Comparison of ENCODE assay signal across 22 cellular contexts in genomic region chr6:13474360-13474759, GRCh38. TPM values are rescaled to one million over a fixed set of nuclear protein-coding genes. Genes with fewer than 3 reads are reported as not detected.
DNase-seq lines count a peak whose midpoint lies in the region; ATAC-seq, FAIRE-seq and TF ChIP-seq lines count a peak whose summit lies in the region.
"Had no signal": no experiment of that assay in that cellular context is flagged by ENCODE, and none has a peak within 500 bp of the region (broad histone marks: within the 10 kb centered on the region; RNA-seq: fewer than 3 reads in every experiment).

No MANE protein-coding gene starts in this region.

- no peaks in the 10 kb centered on the region for H4K20me1 ChIP-seq in GM23248 (ENCODE audit: insufficient read depth)
- no peaks in the 10 kb centered on the region for H4K20me1 ChIP-seq in GM12878 (ENCODE audit: control insufficient read depth, insufficient read depth)

- no peaks in the 10 kb centered on the region for H3K36me3 ChIP-seq in GM23248 (ENCODE audit: low read depth)
- H3K36me3 ChIP-seq in GM12878 (ENCODE audit: control insufficient read depth in 2 of 2, insufficient read depth in 2 of 2, low read length in 1 of 2): peaks cover 9 to 17% of the 10 kb centered on the region in 2 experiments
- H3K36me3 ChIP-seq in A673 (ENCODE audit: insufficient read depth, low read length, poor library complexity, severe bottlenecking): no peaks in the 10 kb centered on the region
- H3K36me3 ChIP-seq in mucosa of descending colon (ENCODE audit: low read depth): no peaks in the 10 kb centered on the region
- H3K36me3 ChIP-seq: SJCRH30 had no signal

- no peaks in the 10 kb centered on the region for H3K27me3 ChIP-seq in GM23248 (replicated peaks; ENCODE audit: insufficient read depth)
- no peaks in the 10 kb centered on the region for H3K27me3 ChIP-seq in GM12878 (replicated peaks in 1 of 2; ENCODE audit: control insufficient read depth in 2 of 2, insufficient read depth in 2 of 2, low read length in 1 of 2)
- no peaks in the 10 kb centered on the region for H3K27me3 ChIP-seq in A673 (replicated peaks; ENCODE audit: insufficient read depth, low read depth, low read length, poor library complexity)
- H3K27me3 ChIP-seq: SJCRH30, spleen had no signal

- ATAC-seq in A549: peak; percentile 43 to 67; a peak in 5 of 6 replicates
- ATAC-seq in GM12878: no peak
- no peak for ATAC-seq in mucosa of descending colon
- ATAC-seq in GM21528 (IDR thresholded peaks at IDR 0.05; ENCODE audit: low FRiP score, unreplicated experiment): no peak
- ATAC-seq: activated T-cell treated with anti-CD3 and anti-CD28 coated beads, Interleukin-2, amount 50 U/mL, for 72 hours; WTC11 had no signal

- BruUV-seq in GM12878 (replicated peaks; lab: Mats Ljungman, UMichigan) (no TSS peak), A673 (replicated peaks; lab: Mats Ljungman, UMichigan) (no TSS peak)

- no peak for TF ChIP-seq RAD21 in A549 (conservative IDR thresholded peaks at IDR 0.05 in 1 of 2, IDR thresholded peaks at IDR 0.05 in 1 of 2)
- no peak for TF ChIP-seq RAD21 in GM12878 (IDR thresholded peaks at IDR 0.05; ENCODE audit: insufficient read depth, low read depth, low read length)

- RAD21 ChIA-PET in GM12878 (lab: Charles Lee; ENCODE audit: unreplicated experiment): interaction anchor here (0.8 to 1.2 kb wide), 3 partner anchors 11 to 28 kb away, joined by 3 to 4 read pairs (median 3); no protein-coding TSS in a partner anchor

- H3K27ac ChIP-seq in A549 (peak overlapping the region; percentile 9 to 61; a peak in 2 of 6 replicates), GM23248 (no peak overlapping the region), GM12878 (ENCODE audit: control insufficient read depth, insufficient read depth) (peak overlapping the region; percentile 9; the same call in 1 of the 2 replicates), A673 (ENCODE audit: low read depth, low read length, poor library complexity, severe bottlenecking) (no peak overlapping the region)
- H3K27ac ChIP-seq: SJCRH30 had no signal

- H3K9me3 ChIP-seq in A549: no peaks in the 10 kb centered on the region
- no peaks in the 10 kb centered on the region for H3K9me3 ChIP-seq in GM23248 (ENCODE audit: low read depth)
- H3K9me3 ChIP-seq in GM12878 (replicated peaks; ENCODE audit: control insufficient read depth, insufficient read depth, low read length): peaks cover 5% of the 10 kb centered on the region; the same call in 2 of the 3 replicates
- no peaks in the 10 kb centered on the region for H3K9me3 ChIP-seq in A673 (ENCODE audit: low read depth, low read length, poor library complexity, severe bottlenecking)
- no peaks in the 10 kb centered on the region for H3K9me3 ChIP-seq in mucosa of descending colon
- H3K9me3 ChIP-seq: SJCRH30, spleen had no signal

- TF ChIP-seq POLR2A in A549 (IDR thresholded peaks at IDR 0.05; ENCODE audit: low read length): no peak
- TF ChIP-seq POLR2A in GM12878 (IDR thresholded peaks at IDR 0.05; ENCODE audit: low read depth, low read length): no peak
- TF ChIP-seq POLR2A in GM12891 (IDR thresholded peaks at IDR 0.05; ENCODE audit: low read depth, low read length): no peak

- no peaks in the 10 kb centered on the region for H3K9me2 ChIP-seq in GM23248 (ENCODE audit: insufficient read depth)

- no peak overlapping the region for H2AFZ ChIP-seq in GM23248
- H2AFZ ChIP-seq in GM12878 (ENCODE audit: control insufficient read depth, low read depth, low read length): no peak overlapping the region

- DNase-seq in A549 (ENCODE audit: low read depth in 1 of 2, low spot score in 1 of 2): peak; percentile 20 to 31
- DNase-seq in GM23248: peak; percentile 51
- DNase-seq in GM12878 (ENCODE audit: low read depth, low spot score): no peak
- DNase-seq in iris pigment epithelial cell (ENCODE audit: low read depth): peak; percentile 55
- no peak for DNase-seq in A673 (ENCODE audit: low spot score)
- DNase-seq in mucosa of descending colon: no peak
- no peak for DNase-seq in GM12891 (ENCODE audit: insufficient read length, low spot score)
- DNase-seq: activated naive CD4-positive, alpha-beta T cell treated with anti-CD3 and anti-CD28 coated beads, Interleukin-2, amount 50 U/mL, for 16 hours; activated T-cell treated with anti-CD3 and anti-CD28 coated beads, Interleukin-2, amount 50 U/mL, for 72 hours; CD8-positive, alpha-beta memory T cell; DMS79; foreskin melanocyte; kidney glomerular epithelial cell; NCI-H1092; NCI-H510A; SJCRH30; spleen; stimulated activated CD4-positive, alpha-beta T cell treated with anti-CD3 and anti-CD28 coated beads, Interleukin-4, amount 100 ng/mL, for 4 hours; T-helper 2 cell had no signal

- no peak for TF ChIP-seq CTCF in A549 (IDR thresholded peaks at IDR 0.05)
- no peak for TF ChIP-seq CTCF in GM12878 (IDR thresholded peaks at IDR 0.05 in 2 of 3, conservative IDR thresholded peaks at IDR 0.05 in 1 of 3; ENCODE audit: control insufficient read depth in 2 of 3, extremely low read depth in 1 of 3, insufficient read depth in 1 of 3, low read depth in 3 of 3, low read length in 3 of 3)
- no peak for TF ChIP-seq CTCF in A673 (conservative IDR thresholded peaks at IDR 0.05; ENCODE audit: low read depth, low read length)
- no peak for TF ChIP-seq CTCF in mucosa of descending colon (IDR thresholded peaks at IDR 0.05)

- H3K79me2 ChIP-seq in GM23248 (ENCODE audit: insufficient read depth) (no peaks in the 10 kb centered on the region), GM12878 (ENCODE audit: control insufficient read depth, insufficient read depth, low read length) (peaks cover 76% of the 10 kb centered on the region)

- TF ChIP-seq EP300 in A549 (IDR thresholded peaks at IDR 0.05) (no peak), GM12878 (IDR thresholded peaks at IDR 0.05; ENCODE audit: borderline replicate concordance in 1 of 2, control insufficient read depth in 1 of 2, low read depth in 2 of 2, low read length in 2 of 2) (no peak)

- H3K9ac ChIP-seq in GM23248 (no peak overlapping the region), GM12878 (ENCODE audit: control insufficient read depth, insufficient read depth, low read length) (no peak overlapping the region)

- CTCF ChIA-PET in A549 (lab: Yijun Ruan, JAX): interaction anchor here (0.8 to 1.2 kb wide), 5 partner anchors 29 to 100 kb away, joined by 3 to 4 read pairs (median 3); partner anchors contain the start of gene SIRT5
- CTCF ChIA-PET in GM12878 (lab: Yijun Ruan, JAX): interaction anchor here (0.5 to 2.3 kb wide), 3 partner anchors 12 to 36 kb away, joined by 3 to 9 read pairs (median 3); partner anchors contain the start of gene GFOD1
- CTCF ChIA-PET in A673 (lab: Charles Lee): no interaction called here

- in situ Hi-C loops in GM23248 (cut with MboI) (no loop called here), GM12878 (cut with MboI) (no loop called here)

- H3F3A ChIP-seq in GM23248 (ENCODE audit: insufficient read depth): no peaks in the 10 kb centered on the region

- WGBS in A549 (ENCODE audit: missing lambda C conversion rate): 55% methylated on average over 3 of the region's 3 CpGs
- WGBS in GM23248 (ENCODE audit: low coverage in 1 of 2, low lambda C conversion rate in 2 of 2, missing lambda C conversion rate in 2 of 2), 2 experiments: 78 to 89% methylated on average over 3 of the region's 3 CpGs
- 96% methylated on average over 3 of the region's 3 CpGs for WGBS in GM12878 (ENCODE audit: insufficient coverage, insufficient replicate concordance, low lambda C conversion rate, missing lambda C conversion rate)

- POLR2A ChIA-PET in A549 (lab: Yijun Ruan, JAX): interaction anchor here (1.0 kb wide), 1 partner anchor 12 kb away, joined by 3 read pairs; no protein-coding TSS in a partner anchor
- POLR2A ChIA-PET in GM12878 (lab: Charles Lee): interaction anchor here (1.0 to 2.1 kb wide), 4 partner anchors 10 to 21 kb away, joined by 4 to 8 read pairs (median 5); no protein-coding TSS in a partner anchor
- POLR2A ChIA-PET in A673 (lab: Charles Lee; ENCODE audit: low non-redundant PET): no interaction called here

- no peak overlapping the region for H3K4me3 ChIP-seq in A549
- H3K4me3 ChIP-seq in GM23248: no peak overlapping the region
- H3K4me3 ChIP-seq in GM12878: no peak overlapping the region
- no peak overlapping the region for H3K4me3 ChIP-seq in A673 (ENCODE audit: low read depth, low read length, poor library complexity, severe bottlenecking)
- H3K4me3 ChIP-seq in mucosa of descending colon: no peak overlapping the region
- H3K4me3 ChIP-seq: SJCRH30, spleen had no signal

- H3K4me1 ChIP-seq in A549 (peaks cover 8% of the 10 kb centered on the region; the same call in 2 of the 3 replicates), GM23248 (ENCODE audit: insufficient read depth) (no peaks in the 10 kb centered on the region), GM12878 (ENCODE audit: control insufficient read depth, insufficient read depth, low read length) (peaks cover 44% of the 10 kb centered on the region), A673 (ENCODE audit: insufficient read depth, low read length, poor library complexity, severe bottlenecking) (peaks cover 13% of the 10 kb centered on the region), mucosa of descending colon (ENCODE audit: low read depth) (no peaks in the 10 kb centered on the region)

- intact Hi-C loops in GM12878 (cut with micrococcal nuclease; ENCODE audit: unreplicated experiment): loop anchor here (5.0 kb wide), 1 partner anchor 97 kb away; no protein-coding TSS in a partner anchor
- intact Hi-C loops in A673 (cut with micrococcal nuclease; ENCODE audit: unreplicated experiment): no loop called here
- intact Hi-C loops in mucosa of descending colon (cut with DNase I, micrococcal nuclease): no loop called here

- FAIRE-seq in A549 (lab: Jason Lieb, UNC): no peak
- no peak for FAIRE-seq in GM12878 (lab: Jason Lieb, UNC)
- FAIRE-seq in GM12891 (lab: Jason Lieb, UNC): no peak
- FAIRE-seq: colon had no signal

- SMC1A ChIA-PET in GM12878 (lab: Charles Lee; ENCODE audit: uncharacterized antibody, unreplicated experiment): interaction anchor here (1.0 to 2.8 kb wide), 3 partner anchors 9 to 22 kb away, joined by 3 to 17 read pairs (median 3); no protein-coding TSS in a partner anchor

- peak overlapping the region; percentile 39 for H3K4me2 ChIP-seq in A549
- H3K4me2 ChIP-seq in GM23248 (ENCODE audit: unreplicated experiment): no peak overlapping the region
- 0 out of 2 replicates have a peak overlapping the region, but pooled peaks have one; percentile 12 for H3K4me2 ChIP-seq in GM12878 (ENCODE audit: control insufficient read depth, insufficient read depth)

RNA-seq across cellular contexts. Expression of gene GFOD1, which starts 13.0 kb away (rescaled TPM):
- 2.7 and 3.0 TPM in 2 replicates for polyA plus RNA-seq in A549 (2011; rRNA removed)
- 1.9 and 2.5 TPM in 2 replicates for polyA plus RNA-seq in A549 (2012; cell fraction: cytosol; rRNA removed)
- 3.1 and 3.9 TPM in 2 replicates for polyA plus RNA-seq in A549 (2012; cell fraction: nucleus; rRNA removed)
- 3.1 to 4.0 TPM (median 3.5 TPM) in 3 replicates for polyA plus RNA-seq in A549 (2017; fragmentation: RNase III; extraction: RNeasy Plus Mini Kit Qiagen cat#74134 plus additional on column Dnase treatment)
- polyA minus RNA-seq in A549 (2011; rRNA and poly(A)+ RNA removed): 6.0 and 6.3 TPM in 2 replicates
- 0.97 and 1.6 TPM in 2 replicates for total RNA-seq in GM23248 (2014; rRNA removed; shearing (Covaris generic))
- 0.74 and 0.84 TPM in 2 replicates for polyA plus RNA-seq in GM23248 (2016; fragmentation: Nextera tagmentation; extraction: Ambion mirVana)
- total RNA-seq in GM12878 (2013; cell fraction: nucleolus; rRNA removed): 121 and 123 TPM in 2 replicates
- 16.3 and 16.8 TPM in 2 replicates for total RNA-seq in GM12878 (2014; rRNA removed)
- 14.6 and 15.1 TPM in 2 replicates for total RNA-seq in GM12878 (2014; rRNA removed; fragmentation: Illumina TruSeq; extraction: Trizol)
- total RNA-seq in GM12878 (2021): 18.0 and 20.6 TPM in 2 replicates
- polyA plus RNA-seq in GM12878 (2011; ENCODE audit: low read depth): 5.7 TPM
- 40.1 and 41.4 TPM in 2 replicates for polyA plus RNA-seq in GM12878 (2011; rRNA removed)
- polyA plus RNA-seq in GM12878 (2011; cell fraction: cytosol; rRNA removed): 32.8 and 36.8 TPM in 2 replicates
- polyA plus RNA-seq in GM12878 (2011; cell fraction: nucleus; rRNA removed): 40.6 and 41.7 TPM in 2 replicates
- 8.8 and 11.5 TPM in 2 replicates for polyA plus RNA-seq in GM12878 (2012)
- 9.8 and 10.2 TPM in 2 replicates for polyA plus RNA-seq in GM12878 (2014; fragmentation: Illumina TruSeq; extraction: Trizol)
- 1 to 10 TPM; 6.5 to 7.9 TPM for polyA plus RNA-seq in GM12878 (2014; fragmentation: Nextera tagmentation; extraction: Ambion mirVana)
- polyA plus RNA-seq in GM12878 (2014; rRNA removed): 14.8 and 16.1 TPM in 2 replicates
- polyA plus RNA-seq in GM12878 (2016; fragmentation: Nextera tagmentation; extraction: Ambion mirVana): 10 to 100 TPM; 16.9 to 22.8 TPM
- polyA minus RNA-seq in GM12878 (2011; rRNA and poly(A)+ RNA removed): 70.4 and 77.3 TPM in 2 replicates
- 22.9 and 27.3 TPM in 2 replicates for polyA minus RNA-seq in GM12878 (2011; cell fraction: cytosol; rRNA and poly(A)+ RNA removed)
- 48.8 and 86.5 TPM in 2 replicates for polyA minus RNA-seq in GM12878 (2011; cell fraction: nucleus; rRNA and poly(A)+ RNA removed)
- 7.5 and 8.8 TPM in 2 replicates for total RNA-seq in A673 (2021)
- total RNA-seq in mucosa of descending colon: 10 to 100 TPM; 10.4 to 22.4 (median 13.2) TPM
- polyA plus RNA-seq in GM12891 (2012; ENCODE audit: low read depth, missing spikeins): 9.8 TPM

Comparison
In these comparisons a context has a peak if more than half of its experiments do, and no peak if none do; other contexts are left out.
1. ATAC-seq: peak in A549 (2 of 2); none in GM12878 (single experiment), mucosa of descending colon (single experiment) and GM21528 (single experiment).
2. DNase-seq: peak in A549 (2 of 2), GM23248 (single experiment) and iris pigment epithelial cell (single experiment); none in GM12878 (single experiment), A673 (single experiment), mucosa of descending colon (0 of 3) and GM12891 (single experiment).
3. H3K27ac ChIP-seq: peak in A549 (2 of 2) and GM12878 (single experiment); none in GM23248 (single experiment) and A673 (single experiment).